Comparison of ENCODE assay signal across 17 cellular contexts in the genomic region with DNA sequence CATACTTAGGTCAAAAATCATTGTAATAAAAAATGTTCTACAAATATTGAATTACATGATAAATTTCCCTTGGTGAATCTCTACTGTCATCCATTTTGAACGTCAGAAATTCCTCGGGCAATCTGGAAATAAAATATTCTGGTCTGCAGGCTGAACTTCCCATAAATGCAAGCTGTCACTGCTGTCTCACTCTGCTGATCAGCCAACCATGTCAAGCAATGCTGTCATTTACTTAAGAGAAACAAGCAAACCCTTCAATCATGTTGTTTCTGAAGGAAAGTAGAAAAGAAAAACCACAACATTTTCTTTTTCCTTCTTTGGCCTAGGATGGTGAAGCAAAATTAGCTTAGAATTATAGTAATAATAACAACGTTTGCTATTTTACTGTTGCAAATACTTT.
"Had no signal": no experiment of that assay in that cellular context is flagged by ENCODE, and none has a peak within 500 bp of the region (broad histone marks: within the 10 kb centered on the region; RNA-seq: fewer than 3 reads in every experiment).

No MANE protein-coding gene starts in this region.

- H3K27ac ChIP-seq: dorsolateral prefrontal cortex, esophagus muscularis mucosa, left lung, psoas muscle, sigmoid colon, upper lobe of left lung had no signal

- H3K4me1 ChIP-seq: left lung, psoas muscle, sigmoid colon, upper lobe of left lung had no signal

- H3K9me3 Mint-ChIP-seq: activated CD8-positive, alpha-beta T cell treated with anti-CD3 and anti-CD28 coated beads for 36 hours; activated naive CD8-positive, alpha-beta T cell treated with anti-CD3 and anti-CD28 coated beads, Interleukin-2, amount 10 ng/mL, durations not matched to agents 7 days and 5 days had no signal

- H3K4me3 Mint-ChIP-seq: activated CD8-positive, alpha-beta T cell treated with anti-CD3 and anti-CD28 coated beads for 36 hours; activated naive CD8-positive, alpha-beta T cell treated with anti-CD3 and anti-CD28 coated beads, Interleukin-2, amount 10 ng/mL, durations not matched to agents 7 days and 5 days; immature natural killer cell; memory B cell; natural killer cell; stimulated activated naive CD8-positive, alpha-beta T cell treated with anti-CD3 and anti-CD28 coated beads, Interleukin-15, Interleukin-2, amounts not matched to agents 100 ng/mL and 50 ng/mL, for 24 hours had no signal

- DNase-seq: activated CD4-positive, alpha-beta T cell treated with anti-CD3 and anti-CD28 coated beads for 4 hours; activated CD8-positive, alpha-beta memory T cell treated with anti-CD3 and anti-CD28 coated beads, Interleukin-2, amount 50 U/mL, for 4 hours; activated CD8-positive, alpha-beta T cell treated with anti-CD3 and anti-CD28 coated beads for 36 hours; activated naive CD8-positive, alpha-beta T cell treated with anti-CD3 and anti-CD28 coated beads, Interleukin-2, amount 10 ng/mL, durations not matched to agents 7 days and 5 days; aorta; dorsolateral prefrontal cortex; immature natural killer cell; left lung; natural killer cell; psoas muscle; sigmoid colon; stimulated activated CD8-positive, alpha-beta memory T cell treated with anti-CD3 and anti-CD28 coated beads, Interleukin-4, amount 100 ng/mL, for 48 hours; upper lobe of left lung had no signal

- ATAC-seq: activated CD8-positive, alpha-beta T cell treated with anti-CD3 and anti-CD28 coated beads for 36 hours; left lung; natural killer cell; psoas muscle had no signal

- H3K4me3 ChIP-seq: dorsolateral prefrontal cortex, esophagus muscularis mucosa, left lung, psoas muscle, sigmoid colon, upper lobe of left lung had no signal

- FAIRE-seq: bronchial epithelial cell had no signal

- H3K27me3 ChIP-seq: dorsolateral prefrontal cortex, esophagus muscularis mucosa, left lung, sigmoid colon, upper lobe of left lung had no signal

- H3K9me3 ChIP-seq: esophagus muscularis mucosa, left lung, psoas muscle, sigmoid colon, upper lobe of left lung had no signal

- H3K27me3 Mint-ChIP-seq: activated CD8-positive, alpha-beta T cell treated with anti-CD3 and anti-CD28 coated beads for 36 hours; activated naive CD8-positive, alpha-beta T cell treated with anti-CD3 and anti-CD28 coated beads, Interleukin-2, amount 10 ng/mL, durations not matched to agents 7 days and 5 days; memory B cell; stimulated activated naive CD8-positive, alpha-beta T cell treated with anti-CD3 and anti-CD28 coated beads, Interleukin-15, Interleukin-2, amounts not matched to agents 100 ng/mL and 50 ng/mL, for 24 hours had no signal

- H3K27ac Mint-ChIP-seq: activated CD8-positive, alpha-beta T cell treated with anti-CD3 and anti-CD28 coated beads for 36 hours; activated naive CD8-positive, alpha-beta T cell treated with anti-CD3 and anti-CD28 coated beads, Interleukin-2, amount 10 ng/mL, durations not matched to agents 7 days and 5 days; immature natural killer cell; memory B cell; natural killer cell; stimulated activated naive CD8-positive, alpha-beta T cell treated with anti-CD3 and anti-CD28 coated beads, Interleukin-15, Interleukin-2, amounts not matched to agents 100 ng/mL and 50 ng/mL, for 24 hours had no signal

- H3K36me3 ChIP-seq: esophagus muscularis mucosa, left lung, sigmoid colon, upper lobe of left lung had no signal

- H3K4me1 Mint-ChIP-seq: activated naive CD8-positive, alpha-beta T cell treated with anti-CD3 and anti-CD28 coated beads, Interleukin-2, amount 10 ng/mL, durations not matched to agents 7 days and 5 days; immature natural killer cell; memory B cell; natural killer cell had no signal

- H3K36me3 Mint-ChIP-seq: activated naive CD8-positive, alpha-beta T cell treated with anti-CD3 and anti-CD28 coated beads, Interleukin-2, amount 10 ng/mL, durations not matched to agents 7 days and 5 days; immature natural killer cell; memory B cell; natural killer cell had no signal
